ENCODE assay signal across 12 cellular contexts in the genomic region with DNA sequence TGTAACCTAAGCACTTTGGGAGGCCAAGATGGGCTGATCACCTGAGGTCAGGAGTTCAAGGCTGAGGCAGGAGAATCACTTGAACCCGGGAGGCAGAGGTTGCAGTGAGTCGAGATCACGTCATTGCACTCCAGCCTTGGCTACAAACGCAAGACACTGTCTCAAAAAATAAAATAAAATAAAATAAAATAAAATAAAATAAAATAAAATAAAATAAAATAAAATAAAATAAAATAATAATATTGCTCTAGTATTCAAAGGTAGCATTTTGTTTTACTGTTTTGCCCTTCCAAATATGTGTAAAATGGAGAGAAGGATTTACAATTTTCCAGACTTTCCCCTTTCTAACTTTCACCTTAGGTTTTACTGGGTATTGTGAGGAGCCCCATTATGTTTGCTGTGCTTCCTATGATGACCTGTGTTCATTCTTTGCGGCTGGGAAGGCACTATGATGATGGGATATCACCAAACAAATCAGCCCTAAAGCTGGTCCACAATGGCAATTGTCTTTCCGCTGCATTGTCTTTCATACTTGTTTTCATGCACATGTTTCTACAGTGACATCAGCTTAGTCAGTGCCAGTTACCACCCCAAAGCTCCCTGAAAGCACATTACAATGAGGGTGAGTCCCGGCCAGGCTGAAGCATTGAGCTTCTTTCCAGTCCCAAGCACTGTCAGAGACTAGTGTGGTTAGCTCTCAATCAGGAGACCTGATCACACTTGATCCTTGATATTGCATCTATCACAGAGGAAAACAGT. TPM values are rescaled to one million over a fixed set of nuclear protein-coding genes. Genes with fewer than 3 reads are reported as not detected.
DNase-seq lines count a peak whose midpoint lies in the region; ATAC-seq and TF ChIP-seq lines count a peak whose summit lies in the region.
"Had no signal": no experiment of that assay in that cellular context is flagged by ENCODE, and none has a peak within 500 bp of the region (broad histone marks: within the 10 kb centered on the region; RNA-seq: fewer than 3 reads in every experiment).

No MANE protein-coding gene starts in this region.

- no peak overlapping the region for H3K27ac ChIP-seq in right cardiac atrium (ENCODE audit: low read length)

- no peak overlapping the region for H3K4me3 Mint-ChIP-seq in activated CD8-positive, alpha-beta T cell treated with anti-CD3 and anti-CD28 coated beads for 36 hours
- no peak overlapping the region for H3K4me3 Mint-ChIP-seq in activated CD8-positive, alpha-beta T cell treated with anti-CD3 and anti-CD28 coated beads, Interleukin-2, amount 10 ng/mL, durations not matched to agents 7 days and 5 days
- H3K4me3 Mint-ChIP-seq: stimulated activated naive CD8-positive, alpha-beta T cell treated with anti-CD3 and anti-CD28 coated beads, Interleukin-15, Interleukin-2, amounts not matched to agents 100 ng/mL and 50 ng/mL, for 24 hours had no signal

- no peaks in the 10 kb centered on the region for H3K9me3 ChIP-seq in right cardiac atrium (ENCODE audit: control insufficient read depth, low read length)

- peaks cover 24% of the 10 kb centered on the region for H3K4me1 Mint-ChIP-seq in activated CD8-positive, alpha-beta T cell treated with anti-CD3 and anti-CD28 coated beads for 36 hours (ENCODE audit: low read depth)
- peaks cover 26% of the 10 kb centered on the region for H3K4me1 Mint-ChIP-seq in activated CD8-positive, alpha-beta T cell treated with anti-CD3 and anti-CD28 coated beads, Interleukin-2, amount 10 ng/mL, durations not matched to agents 7 days and 5 days (ENCODE audit: low read depth)

- H3K4me3 ChIP-seq in foreskin fibroblast (ENCODE audit: low read depth in 1 of 2, low read length in 2 of 2) (no peak overlapping the region), right cardiac atrium (ENCODE audit: low read length) (no peak overlapping the region)

- POLR2A ChIA-PET in activated CD8-positive, alpha-beta T cell treated with anti-CD3 and anti-CD28 coated beads for 36 hours (lab: Charles Lee), result interaction anchor here (0.7 to 1.8 kb wide), 5 partner anchors 17 to 89 kb away, joined by 3 to 12 read pairs (median 3); a partner anchor contains a TSS
- POLR2A ChIA-PET in activated CD8-positive, alpha-beta T cell treated with anti-CD3 and anti-CD28 coated beads, Interleukin-2, amount 10 ng/mL, durations not matched to agents 7 days and 5 days (lab: Charles Lee), result interaction anchor here (0.6 to 1.2 kb wide), 3 partner anchors 18 to 89 kb away, joined by 3 to 4 read pairs (median 4); no protein-coding TSS in a partner anchor

- no peaks in the 10 kb centered on the region for H3K9me3 Mint-ChIP-seq in activated CD8-positive, alpha-beta T cell treated with anti-CD3 and anti-CD28 coated beads for 36 hours
- no peaks in the 10 kb centered on the region for H3K9me3 Mint-ChIP-seq in activated CD8-positive, alpha-beta T cell treated with anti-CD3 and anti-CD28 coated beads, Interleukin-2, amount 10 ng/mL, durations not matched to agents 7 days and 5 days (ENCODE audit: insufficient read depth)

- intact Hi-C loops in activated CD8-positive, alpha-beta T cell treated with anti-CD3 and anti-CD28 coated beads for 36 hours (cut with micrococcal nuclease), result no loop called here
- intact Hi-C loops in right cardiac atrium (cut with DNase I), result no loop called here

- no peaks in the 10 kb centered on the region for H3K36me3 Mint-ChIP-seq in activated CD8-positive, alpha-beta T cell treated with anti-CD3 and anti-CD28 coated beads for 36 hours (ENCODE audit: low read depth)
- H3K36me3 Mint-ChIP-seq in activated CD8-positive, alpha-beta T cell treated with anti-CD3 and anti-CD28 coated beads, Interleukin-2, amount 10 ng/mL, durations not matched to agents 7 days and 5 days (ENCODE audit: low read depth), result no peaks in the 10 kb centered on the region

- DNase-seq in activated CD8-positive, alpha-beta T cell treated with anti-CD3 and anti-CD28 coated beads for 36 hours, result peak; percentile 26
- DNase-seq in activated CD8-positive, alpha-beta T cell treated with anti-CD3 and anti-CD28 coated beads, Interleukin-2, amount 10 ng/mL, durations not matched to agents 7 days and 5 days, result no peak
- DNase-seq in HT1080 (ENCODE audit: low read depth), result peak; percentile 23
- DNase-seq in putamen (ENCODE audit: low spot score), result peak; percentile 94
- DNase-seq in foreskin fibroblast, result no peak
- DNase-seq in right cardiac atrium, result no peak
- no peak for DNase-seq in SIG-M5 treated with dmso at 0.1 percent for 504 hours (lab: John Stamatoyannopoulos, UW; ENCODE audit: unreplicated experiment)
- DNase-seq: activated gamma-delta T cell treated with Interleukin-2 at 50 U/mL for 16 hours had no signal

- H3K27me3 Mint-ChIP-seq in activated CD8-positive, alpha-beta T cell treated with anti-CD3 and anti-CD28 coated beads for 36 hours, result no peaks in the 10 kb centered on the region
- no peaks in the 10 kb centered on the region for H3K27me3 Mint-ChIP-seq in activated CD8-positive, alpha-beta T cell treated with anti-CD3 and anti-CD28 coated beads, Interleukin-2, amount 10 ng/mL, durations not matched to agents 7 days and 5 days (ENCODE audit: low read depth)
- H3K27me3 Mint-ChIP-seq: stimulated activated naive CD8-positive, alpha-beta T cell treated with anti-CD3 and anti-CD28 coated beads, Interleukin-15, Interleukin-2, amounts not matched to agents 100 ng/mL and 50 ng/mL, for 24 hours had no signal

- no peak for TF ChIP-seq CTCF in activated CD8-positive, alpha-beta T cell treated with anti-CD3 and anti-CD28 coated beads for 36 hours (IDR thresholded peaks at IDR 0.05)
- no peak for TF ChIP-seq CTCF in foreskin fibroblast (IDR thresholded peaks at IDR 0.05; ENCODE audit: low read depth, low read length)

- CTCF ChIA-PET in activated CD8-positive, alpha-beta T cell treated with anti-CD3 and anti-CD28 coated beads for 36 hours (lab: Charles Lee), result interaction anchor here (0.9 to 2.8 kb wide), 3 partner anchors 47 to 79 kb away, joined by 3 to 12 read pairs (median 3); no protein-coding TSS in a partner anchor
- CTCF ChIA-PET in activated CD8-positive, alpha-beta T cell treated with anti-CD3 and anti-CD28 coated beads, Interleukin-2, amount 10 ng/mL, durations not matched to agents 7 days and 5 days (lab: Charles Lee), result interaction anchor here (0.7 to 2.2 kb wide), 7 partner anchors 11 to 143 kb away, joined by 3 to 15 read pairs (median 6); a partner anchor contains a TSS

- peak; percentile 76 for ATAC-seq in activated CD8-positive, alpha-beta T cell treated with anti-CD3 and anti-CD28 coated beads for 36 hours
- ATAC-seq in activated CD8-positive, alpha-beta T cell treated with anti-CD3 and anti-CD28 coated beads, Interleukin-2, amount 10 ng/mL, durations not matched to agents 7 days and 5 days, result no peak
- ATAC-seq in HG02588 (IDR thresholded peaks at IDR 0.05; ENCODE audit: unreplicated experiment) (peak; percentile 85), right cardiac atrium (no peak)

- H3K4me1 ChIP-seq in right cardiac atrium (ENCODE audit: control insufficient read depth, insufficient read depth, low read length), result no peaks in the 10 kb centered on the region

- WGBS in right cardiac atrium, result 87% methylated on average over 7 of the region's 7 CpGs

- peaks cover 4% of the 10 kb centered on the region for H3K27me3 ChIP-seq in right cardiac atrium (ENCODE audit: control insufficient read depth, insufficient read depth)

- H3K27ac Mint-ChIP-seq in activated CD8-positive, alpha-beta T cell treated with anti-CD3 and anti-CD28 coated beads for 36 hours, result no peak overlapping the region
- no peak overlapping the region for H3K27ac Mint-ChIP-seq in activated CD8-positive, alpha-beta T cell treated with anti-CD3 and anti-CD28 coated beads, Interleukin-2, amount 10 ng/mL, durations not matched to agents 7 days and 5 days
- H3K27ac Mint-ChIP-seq: stimulated activated naive CD8-positive, alpha-beta T cell treated with anti-CD3 and anti-CD28 coated beads, Interleukin-15, Interleukin-2, amounts not matched to agents 100 ng/mL and 50 ng/mL, for 24 hours had no signal

RNA-seq across cellular contexts. Expression of a gene that starts 50.8 kb away (rescaled TPM):
- total RNA-seq in activated CD8-positive, alpha-beta T cell treated with anti-CD3 and anti-CD28 coated beads for 36 hours, result 1 to 10 TPM; 1.2 to 1.3 TPM
- under 1 TPM; 0.26 TPM for total RNA-seq in activated CD8-positive, alpha-beta T cell treated with anti-CD3 and anti-CD28 coated beads, Interleukin-2, amount 10 ng/mL, durations not matched to agents 7 days and 5 days
- not detected in 2 replicates for total RNA-seq in HT1080 (2014; rRNA removed; shearing (Covaris generic))
- polyA plus RNA-seq in HT1080 (2015; cell fraction: cytosol; rRNA removed), result not detected in 2 replicates
- not detected in 2 replicates for polyA plus RNA-seq in HT1080 (2015; cell fraction: nucleus; rRNA removed)
- total RNA-seq in right cardiac atrium, result under 1 TPM in 2 of 4 donors, not detected in 2; 0.09 to 0.39 TPM
- 0.02 TPM for polyA plus RNA-seq in right cardiac atrium
- total RNA-seq: fibroblast of villous mesenchyme, osteocyte had no signal

Comparison
In these comparisons a context has a peak if more than half of its experiments do, and no peak if none do; other contexts are left out.
1. ATAC-seq: peak in activated CD8-positive, alpha-beta T cell treated with anti-CD3 and anti-CD28 coated beads for 36 hours (single experiment) and HG02588 (single experiment); none in activated CD8-positive, alpha-beta T cell treated with anti-CD3 and anti-CD28 coated beads, Interleukin-2, amount 10 ng/mL, durations not matched to agents 7 days and 5 days (single experiment) and right cardiac atrium (0 of 2).
2. DNase-seq: peak in activated CD8-positive, alpha-beta T cell treated with anti-CD3 and anti-CD28 coated beads for 36 hours (single experiment), HT1080 (single experiment) and putamen (single experiment); none in activated CD8-positive, alpha-beta T cell treated with anti-CD3 and anti-CD28 coated beads, Interleukin-2, amount 10 ng/mL, durations not matched to agents 7 days and 5 days (single experiment), foreskin fibroblast (0 of 2), right cardiac atrium (0 of 3) and SIG-M5 treated with dmso at 0.1 percent for 504 hours (single experiment).